In the genomic region with DNA sequence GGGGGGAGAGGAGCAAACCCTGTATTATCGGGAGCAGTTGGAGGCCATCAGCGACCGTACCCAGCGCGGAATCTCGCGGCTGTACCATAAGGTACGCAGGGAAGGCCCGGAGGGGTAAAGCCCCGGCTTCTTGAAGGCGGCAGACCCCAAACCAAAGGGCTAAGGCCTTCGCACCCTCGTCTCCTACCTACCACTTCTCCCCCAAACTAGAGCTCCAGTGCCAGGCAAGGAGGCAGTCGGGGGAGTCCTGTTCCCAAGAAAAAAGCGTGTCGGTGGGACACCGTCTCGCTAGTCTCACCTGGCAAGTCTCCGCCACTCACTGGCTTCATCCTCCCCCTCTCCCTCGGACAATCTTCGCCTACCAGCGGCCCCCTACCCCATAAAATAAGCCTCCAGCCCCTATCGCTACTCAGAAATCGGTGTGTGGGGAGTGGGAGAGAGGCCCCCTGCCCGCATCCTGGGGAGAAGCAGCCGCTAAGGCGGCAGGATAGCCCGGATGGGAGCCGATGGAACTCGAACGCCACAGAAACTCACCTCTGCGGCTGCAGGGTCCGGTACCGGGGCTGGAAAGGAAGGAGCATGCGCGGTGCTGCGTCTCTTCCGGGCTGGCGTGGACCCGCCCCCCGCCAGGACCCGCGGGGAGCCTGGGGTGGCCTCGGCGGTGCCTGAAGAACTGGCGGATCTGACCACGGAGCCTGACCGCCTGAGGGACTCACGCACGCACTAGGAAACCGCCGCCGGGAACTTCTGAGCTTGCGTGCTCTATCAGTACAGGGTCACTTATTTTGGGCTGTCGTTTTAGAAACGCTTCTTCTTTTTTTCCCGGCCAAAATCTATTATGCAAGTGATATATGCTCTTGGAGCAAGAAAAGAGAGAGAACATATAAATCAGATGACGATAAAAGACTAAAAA, we compare ENCODE assay signal across 1 cellular context.
A peak's percentile ranks its signal among the peaks of the same experiment; 100 is the strongest.
TF ChIP-seq lines count a peak whose summit lies in the region.

A gene (minus strand): TSS at position 572 of the 913 bp plus-strand sequence. CDS start 848 bp downstream, outside the sequence.

TF ChIP-seq in liver, 16 proteins besides CTCF, POLR2A, EP300 and RAD21 (continued from another document):
- TF ChIP-seq, protein P1, sequence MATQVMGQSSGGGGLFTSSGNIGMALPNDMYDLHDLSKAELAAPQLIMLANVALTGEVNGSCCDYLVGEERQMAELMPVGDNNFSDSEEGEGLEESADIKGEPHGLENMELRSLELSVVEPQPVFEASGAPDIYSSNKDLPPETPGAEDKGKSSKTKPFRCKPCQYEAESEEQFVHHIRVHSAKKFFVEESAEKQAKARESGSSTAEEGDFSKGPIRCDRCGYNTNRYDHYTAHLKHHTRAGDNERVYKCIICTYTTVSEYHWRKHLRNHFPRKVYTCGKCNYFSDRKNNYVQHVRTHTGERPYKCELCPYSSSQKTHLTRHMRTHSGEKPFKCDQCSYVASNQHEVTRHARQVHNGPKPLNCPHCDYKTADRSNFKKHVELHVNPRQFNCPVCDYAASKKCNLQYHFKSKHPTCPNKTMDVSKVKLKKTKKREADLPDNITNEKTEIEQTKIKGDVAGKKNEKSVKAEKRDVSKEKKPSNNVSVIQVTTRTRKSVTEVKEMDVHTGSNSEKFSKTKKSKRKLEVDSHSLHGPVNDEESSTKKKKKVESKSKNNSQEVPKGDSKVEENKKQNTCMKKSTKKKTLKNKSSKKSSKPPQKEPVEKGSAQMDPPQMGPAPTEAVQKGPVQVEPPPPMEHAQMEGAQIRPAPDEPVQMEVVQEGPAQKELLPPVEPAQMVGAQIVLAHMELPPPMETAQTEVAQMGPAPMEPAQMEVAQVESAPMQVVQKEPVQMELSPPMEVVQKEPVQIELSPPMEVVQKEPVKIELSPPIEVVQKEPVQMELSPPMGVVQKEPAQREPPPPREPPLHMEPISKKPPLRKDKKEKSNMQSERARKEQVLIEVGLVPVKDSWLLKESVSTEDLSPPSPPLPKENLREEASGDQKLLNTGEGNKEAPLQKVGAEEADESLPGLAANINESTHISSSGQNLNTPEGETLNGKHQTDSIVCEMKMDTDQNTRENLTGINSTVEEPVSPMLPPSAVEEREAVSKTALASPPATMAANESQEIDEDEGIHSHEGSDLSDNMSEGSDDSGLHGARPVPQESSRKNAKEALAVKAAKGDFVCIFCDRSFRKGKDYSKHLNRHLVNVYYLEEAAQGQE (IDR thresholded peaks at IDR 0.05) = peak; percentile 46
- TF ChIP-seq NR2F2 (IDR thresholded peaks at IDR 0.05) (peak; percentile 28), HNF4G (IDR thresholded peaks at IDR 0.05) (no peak)
